15 cellular contexts compared by ENCODE assay signal in the genomic region with DNA sequence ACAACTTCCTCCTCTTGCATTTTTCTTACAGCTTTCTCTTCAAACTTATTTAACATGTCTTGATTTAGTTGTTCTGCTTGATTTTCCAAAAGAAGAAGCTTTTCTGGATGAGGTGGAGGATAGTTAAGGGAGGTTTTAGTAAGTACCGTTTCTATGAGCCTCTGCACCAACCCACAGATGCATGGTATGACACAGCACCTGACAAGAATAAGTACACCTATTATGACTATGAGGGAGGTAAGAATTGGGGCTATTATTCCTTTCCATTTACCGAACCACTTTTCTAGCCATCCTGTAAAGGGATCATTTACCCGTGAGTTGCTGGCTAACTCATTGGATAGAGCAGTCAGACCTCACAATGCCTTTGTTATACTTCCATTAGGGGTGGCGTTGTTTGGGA. TPM values are rescaled to one million over a fixed set of nuclear protein-coding genes. Genes with fewer than 3 reads are reported as not detected.
A peak's percentile ranks its signal among the peaks of the same experiment; 100 is the strongest.
DNase-seq lines count a peak whose midpoint lies in the region; ATAC-seq and TF ChIP-seq lines count a peak whose summit lies in the region.
"Had no signal": no experiment of that assay in that cellular context is flagged by ENCODE, and none has a peak within 500 bp of the region (broad histone marks: within the 10 kb centered on the region; RNA-seq: fewer than 3 reads in every experiment).

No MANE protein-coding gene starts in this region.

- 95% methylated on average over 4 of the region's 4 CpGs for WGBS in hepatocyte (ENCODE audit: low lambda C conversion rate, missing lambda C conversion rate)

- H3K36me3 Mint-ChIP-seq in activated T-helper 2 cell treated with anti-CD3 and anti-CD28 coated beads, Interferon-gamma antibody, Interleukin-2, Interleukin-4, amounts not matched to agents 10 μg/mL and 5 μg/mL and 100 μg/mL, durations not matched to agents 14 hours and 24 hours and 36 hours (ENCODE audit: low read depth): peaks cover 36% of the 10 kb centered on the region
- H3K36me3 Mint-ChIP-seq in WTC11: peaks cover 9% of the 10 kb centered on the region

- TF ChIP-seq CTCF in 22Rv1 (IDR thresholded peaks at IDR 0.05) (no peak), HCT116 (IDR thresholded peaks at IDR 0.05 in 2 of 3, conservative IDR thresholded peaks at IDR 0.05 in 1 of 3; ENCODE audit: borderline replicate concordance in 1 of 3, insufficient read depth in 1 of 3, low read depth in 2 of 3, low read length in 2 of 3) (no peak), hepatocyte (IDR thresholded peaks at IDR 0.05; ENCODE audit: poor library complexity) (no peak), mucosa of descending colon (IDR thresholded peaks at IDR 0.05) (no peak), WTC11 (IDR thresholded peaks at IDR 0.05) (no peak), colonic mucosa (IDR thresholded peaks at IDR 0.05) (no peak)

- H3K27me3 ChIP-seq in HCT116 (ENCODE audit: insufficient read depth, low read length): no peaks in the 10 kb centered on the region
- H3K27me3 ChIP-seq in hepatocyte: no peaks in the 10 kb centered on the region
- no peaks in the 10 kb centered on the region for H3K27me3 ChIP-seq in colonic mucosa
- H3K27me3 ChIP-seq: spleen had no signal

- H3K4me3 ChIP-seq in HCT116 (replicated peaks in 1 of 2; ENCODE audit: low read depth in 1 of 2, low read length in 2 of 2) (no peak overlapping the region), hepatocyte (no peak overlapping the region), mucosa of descending colon (no peak overlapping the region), colonic mucosa (no peak overlapping the region)
- H3K4me3 ChIP-seq: prostate gland, spleen, thoracic aorta had no signal

- H3K27ac ChIP-seq in 22Rv1 (peak overlapping the region; percentile 90; the same call in 1 of the 2 replicates), HCT116 (ENCODE audit: low read depth, low read length) (peak overlapping the region; percentile 34; the same call in 1 of the 2 replicates), hepatocyte (peak overlapping the region; percentile 94), colonic mucosa (no peak overlapping the region)
- H3K27ac ChIP-seq: spleen, thoracic aorta had no signal

- no peak for TF ChIP-seq RAD21 in HCT116 (IDR thresholded peaks at IDR 0.05; ENCODE audit: low read depth)

- POLR2A ChIA-PET in HCT116 (lab: Charles Lee): no interaction called here
- POLR2A ChIA-PET in WTC11 (lab: Charles Lee): no interaction called here

- no peak for TF ChIP-seq POLR2A in HCT116 (IDR thresholded peaks at IDR 0.05; ENCODE audit: borderline replicate concordance, extremely low read depth, insufficient read depth, insufficient read length)

- no peaks in the 10 kb centered on the region for H3K9me3 ChIP-seq in HCT116 (ENCODE audit: control insufficient read depth in 1 of 2, insufficient read depth in 1 of 2, low read depth in 1 of 2, low read length in 2 of 2)
- no peaks in the 10 kb centered on the region for H3K9me3 ChIP-seq in hepatocyte (ENCODE audit: low read depth)
- no peaks in the 10 kb centered on the region for H3K9me3 ChIP-seq in mucosa of descending colon
- no peaks in the 10 kb centered on the region for H3K9me3 ChIP-seq in colonic mucosa
- H3K9me3 ChIP-seq: prostate gland, spleen, thoracic aorta had no signal

- H3K9ac ChIP-seq in HCT116 (ENCODE audit: low read length) (no peak overlapping the region), colonic mucosa (ENCODE audit: low read depth in 2 of 2, low read length in 2 of 2) (no peak overlapping the region)

- no peak overlapping the region for H2AFZ ChIP-seq in HCT116 (ENCODE audit: low read depth, low read length, poor library complexity, severe bottlenecking)
- no peak overlapping the region for H2AFZ ChIP-seq in hepatocyte

- H3K9me3 Mint-ChIP-seq in activated T-helper 2 cell treated with anti-CD3 and anti-CD28 coated beads, Interferon-gamma antibody, Interleukin-2, Interleukin-4, amounts not matched to agents 10 μg/mL and 5 μg/mL and 100 μg/mL, durations not matched to agents 14 hours and 24 hours and 36 hours: peaks cover 24% of the 10 kb centered on the region
- peaks cover 16% of the 10 kb centered on the region for H3K9me3 Mint-ChIP-seq in WTC11
- H3K9me3 Mint-ChIP-seq: HFFc6 had no signal

- peak overlapping the region; percentile 89 for H3K4me2 ChIP-seq in HCT116 (ENCODE audit: low read length)
- H3K4me2 ChIP-seq in hepatocyte: no peak overlapping the region

- intact Hi-C loops in HCT116 (cut with micrococcal nuclease): loop anchor here (10.0 kb wide), 1 partner anchor 191 kb away; a partner anchor contains a TSS
- intact Hi-C loops in activated T-helper 2 cell treated with anti-CD3 and anti-CD28 coated beads, Interferon-gamma antibody, Interleukin-2, Interleukin-4, amounts not matched to agents 10 μg/mL and 5 μg/mL and 100 μg/mL, durations not matched to agents 14 hours and 24 hours and 36 hours (cut with micrococcal nuclease): loop anchor here (1.0 to 2.0 kb wide), 5 partner anchors 11 to 321 kb away; no protein-coding TSS in a partner anchor
- intact Hi-C loops in mucosa of descending colon (cut with DNase I, micrococcal nuclease): loop anchor here in 1 of 2 donors (10.0 kb wide), 1 partner anchor 191 kb away; a partner anchor contains a TSS
- intact Hi-C loops in colonic mucosa (cut with DNase I): loop anchor here (5.0 kb wide), 1 partner anchor 167 kb away; a partner anchor contains a TSS

- ATAC-seq in HCT116 (no peak), mucosa of descending colon (no peak), WTC11 (no peak)
- ATAC-seq: left ventricle myocardium superior had no signal

- CTCF ChIA-PET in HCT116 (lab: Charles Lee) (no interaction called here), WTC11 (lab: Charles Lee) (no interaction called here)

- RAD21 ChIA-PET in HCT116 (lab: Charles Lee; ENCODE audit: low non-redundant PET in 1 of 2, low total read pairs in 2 of 2, uncharacterized antibody in 2 of 2, unreplicated experiment in 2 of 2): no interaction called here

- DNase-seq in HCT116 (ENCODE audit: low read depth, low spot score) (no peak), hepatocyte (ENCODE audit: low spot score) (no peak), mucosa of descending colon (no peak), SHP77 treated with DMSO at 0.1 percent for 48 hours (lab: John Stamatoyannopoulos, UW) (no peak), WTC11 (ENCODE audit: low spot score) (no peak), colonic mucosa (no peak)
- DNase-seq in activated T-helper 2 cell treated with anti-CD3 and anti-CD28 coated beads, Interferon-gamma antibody, Interleukin-2, Interleukin-4, amounts not matched to agents 10 μg/mL and 5 μg/mL and 100 μg/mL, durations not matched to agents 14 hours and 24 hours and 36 hours (ENCODE audit: low spot score): no peak
- DNase-seq: central memory CD4-positive, alpha-beta T cell; left ventricle myocardium superior; SHP77; spleen had no signal

- H3K4me1 Mint-ChIP-seq in activated T-helper 2 cell treated with anti-CD3 and anti-CD28 coated beads, Interferon-gamma antibody, Interleukin-2, Interleukin-4, amounts not matched to agents 10 μg/mL and 5 μg/mL and 100 μg/mL, durations not matched to agents 14 hours and 24 hours and 36 hours (ENCODE audit: low read depth): peaks cover 44% of the 10 kb centered on the region
- peaks cover 29% of the 10 kb centered on the region for H3K4me1 Mint-ChIP-seq in WTC11

- peak overlapping the region; percentile 95 for H3K27ac Mint-ChIP-seq in activated T-helper 2 cell treated with anti-CD3 and anti-CD28 coated beads, Interferon-gamma antibody, Interleukin-2, Interleukin-4, amounts not matched to agents 10 μg/mL and 5 μg/mL and 100 μg/mL, durations not matched to agents 14 hours and 24 hours and 36 hours
- H3K27ac Mint-ChIP-seq in WTC11: no peak overlapping the region
- H3K27ac Mint-ChIP-seq: HFFc6 had no signal

- H3K4me1 ChIP-seq in HCT116 (ENCODE audit: control insufficient read depth in 1 of 2, insufficient read depth in 2 of 2, low read length in 2 of 2): peaks cover 11 to 32% of the 10 kb centered on the region in 2 experiments; a peak in 3 of 4 replicates
- H3K4me1 ChIP-seq in hepatocyte (ENCODE audit: insufficient read depth): peaks cover 11% of the 10 kb centered on the region
- peaks cover 17% of the 10 kb centered on the region for H3K4me1 ChIP-seq in mucosa of descending colon (ENCODE audit: low read depth)
- peaks cover 3% of the 10 kb centered on the region for H3K4me1 ChIP-seq in colonic mucosa
- H3K4me1 ChIP-seq: prostate gland had no signal

- H3K27me3 Mint-ChIP-seq in activated T-helper 2 cell treated with anti-CD3 and anti-CD28 coated beads, Interferon-gamma antibody, Interleukin-2, Interleukin-4, amounts not matched to agents 10 μg/mL and 5 μg/mL and 100 μg/mL, durations not matched to agents 14 hours and 24 hours and 36 hours (ENCODE audit: low read depth): no peaks in the 10 kb centered on the region
- H3K27me3 Mint-ChIP-seq in WTC11 (ENCODE audit: low read depth): peaks cover 3% of the 10 kb centered on the region; the same call in 1 of the 2 replicates

- H3K36me3 ChIP-seq in HCT116 (ENCODE audit: control insufficient read depth in 1 of 2, insufficient read depth in 2 of 2, low read length in 2 of 2) (no peaks in the 10 kb centered on the region), hepatocyte (replicated peaks; ENCODE audit: insufficient read depth, low read depth) (no peaks in the 10 kb centered on the region), mucosa of descending colon (ENCODE audit: low read depth) (peaks cover 4% of the 10 kb centered on the region), colonic mucosa (no peaks in the 10 kb centered on the region)
- H3K36me3 ChIP-seq: prostate gland, spleen, thoracic aorta had no signal

- H3K4me3 Mint-ChIP-seq in activated T-helper 2 cell treated with anti-CD3 and anti-CD28 coated beads, Interferon-gamma antibody, Interleukin-2, Interleukin-4, amounts not matched to agents 10 μg/mL and 5 μg/mL and 100 μg/mL, durations not matched to agents 14 hours and 24 hours and 36 hours (ENCODE audit: low read depth): peak overlapping the region; percentile 34
- H3K4me3 Mint-ChIP-seq in WTC11: no peak overlapping the region
- H3K4me3 Mint-ChIP-seq: HFFc6 had no signal

- BruUV-seq in HCT116 (replicated peaks; lab: Mats Ljungman, UMichigan): TSS peak; percentile 66

- H3K9me2 ChIP-seq in HCT116 (ENCODE audit: insufficient read depth) (no peaks in the 10 kb centered on the region), hepatocyte (replicated peaks; ENCODE audit: insufficient read depth) (no peaks in the 10 kb centered on the region)

- H3K79me2 ChIP-seq in HCT116 (ENCODE audit: insufficient read depth, low read length) (peaks cover 24% of the 10 kb centered on the region), hepatocyte (peaks cover 23% of the 10 kb centered on the region)

- H4K20me1 ChIP-seq in HCT116 (ENCODE audit: insufficient read depth): no peaks in the 10 kb centered on the region
- H4K20me1 ChIP-seq in hepatocyte (ENCODE audit: insufficient read depth, poor library complexity, severe bottlenecking): peaks cover 22% of the 10 kb centered on the region

RNA-seq across cellular contexts. Expression of a gene that starts 2.5 kb away (rescaled TPM):
- total RNA-seq in HCT116 (2021; ENCODE audit: unreplicated experiment) (52.8 TPM), hepatocyte (321 and 333 TPM in 2 replicates), mucosa of descending colon (100 to 1,000 TPM in 2 of 3 donors, 10 to 100 TPM in 1; 69.6 to 176 (median 151) TPM), WTC11 (2021) (176 to 199 TPM (median 178 TPM) in 3 replicates), colonic mucosa (100 to 1,000 TPM in 1 of 2 donors, 10 to 100 TPM in 1; 95.1 to 498 TPM)
- 19.8 and 23.3 TPM in 2 replicates for polyA plus RNA-seq in HCT116 (2012)
- total RNA-seq in activated T-helper 2 cell treated with anti-CD3 and anti-CD28 coated beads, Interferon-gamma antibody, Interleukin-2, Interleukin-4, amounts not matched to agents 10 μg/mL and 5 μg/mL and 100 μg/mL, durations not matched to agents 14 hours and 24 hours and 36 hours: 232 and 233 TPM in 2 replicates
- polyA plus RNA-seq in hepatocyte: 111 and 114 TPM in 2 replicates
